Comparison of ENCODE assay signal across 31 cellular contexts in genomic region chr9:100074989-100075388, GRCh38.
"Had no signal": no experiment of that assay in that cellular context is flagged by ENCODE, and none has a peak within 500 bp of the region (broad histone marks: within the 10 kb centered on the region; RNA-seq: fewer than 3 reads in every experiment).

No MANE protein-coding gene starts in this region.

- H3K4me1 ChIP-seq: ascending aorta had no signal

- H3K9me3 ChIP-seq: ascending aorta had no signal

- DNase-seq: activated B cell treated with CpG ODN at 0.5 μM for 24 hours; activated CD4-positive, alpha-beta memory T cell treated with anti-CD3 and anti-CD28 coated beads for 36 hours; activated CD4-positive, alpha-beta T cell treated with anti-CD3 and anti-CD28 coated beads for 4 hours; activated CD4-positive, alpha-beta T cell treated with anti-CD3 and anti-CD28 coated beads, Interleukin-2, amount 10 ng/mL, durations not matched to agents 24 days and 14 days; activated CD4-positive, alpha-beta T cell treated with anti-CD3 and anti-CD28 coated beads, Interleukin-2, amount 50 U/mL, for 1 hour; activated CD4-positive, alpha-beta T cell treated with anti-CD3 and anti-CD28 coated beads, Interleukin-2, amount 50 U/mL, for 4 hours; activated CD4-positive, CD25-positive, alpha-beta regulatory T cell treated with anti-CD3 and anti-CD28 coated beads, Interleukin-2, amount 50 U/mL, for 72 hours; activated CD8-positive, alpha-beta memory T cell treated with anti-CD3 and anti-CD28 coated beads, Interleukin-2, amount 50 U/mL, for 4 hours; activated CD8-positive, alpha-beta T cell treated with anti-CD3 and anti-CD28 coated beads for 36 hours; activated effector memory CD4-positive, alpha-beta T cell treated with Interleukin-2 at 50 U/mL for 16 hours; activated gamma-delta T cell treated with Interleukin-2 at 50 U/mL for 16 hours; activated naive CD4-positive, alpha-beta T cell; activated naive CD4-positive, alpha-beta T cell treated with anti-CD3 and anti-CD28 coated beads for 36 hours; activated naive CD4-positive, alpha-beta T cell treated with anti-CD3 and anti-CD28 coated beads, Interleukin-2, amount 50 U/mL, for 16 hours; activated naive CD8-positive, alpha-beta T cell treated with anti-CD3 and anti-CD28 coated beads for 36 hours; activated T-cell treated with anti-CD3 and anti-CD28 coated beads for 4 hours; activated T-cell treated with anti-CD3 and anti-CD28 coated beads, Interleukin-2, amount 50 U/mL, for 1 hour; activated T-cell treated with anti-CD3 and anti-CD28 coated beads, Interleukin-2, amount 50 U/mL, for 48 hours; amygdala; anterior cingulate cortex; caudate nucleus; cerebellar nuclear complex; T-helper 1 cell; T-helper 2 cell; T-helper 9 cell had no signal

- H3K36me3 ChIP-seq: ascending aorta, cardiac muscle cell had no signal

- FAIRE-seq: bronchial epithelial cell, TTC549 had no signal

- H3K27ac ChIP-seq: ascending aorta, cardiac muscle cell, VCaP had no signal

- H3K27me3 ChIP-seq: ascending aorta, cardiac muscle cell had no signal

- H3K4me3 ChIP-seq: ascending aorta, cardiac muscle cell had no signal

- ATAC-seq: activated CD8-positive, alpha-beta T cell treated with anti-CD3 and anti-CD28 coated beads for 36 hours; activated naive CD4-positive, alpha-beta T cell treated with anti-CD3 and anti-CD28 coated beads, Interleukin-2, amount 50 U/mL, for 72 hours had no signal
